24 cellular contexts compared by ENCODE assay signal in genomic region chr5:1736065-1736464, GRCh38.
DNase-seq lines count a peak whose midpoint lies in the region; ATAC-seq and TF ChIP-seq lines count a peak whose summit lies in the region.
"Had no signal": no experiment of that assay in that cellular context is flagged by ENCODE, and none has a peak within 500 bp of the region (broad histone marks: within the 10 kb centered on the region; RNA-seq: fewer than 3 reads in every experiment).

No MANE protein-coding gene starts in this region.

- no peak overlapping the region for H3K27ac Mint-ChIP-seq in activated CD4-positive, alpha-beta T cell treated with anti-CD3 and anti-CD28 coated beads, Interleukin-2, amount 10 ng/mL, durations not matched to agents 7 days and 5 days
- H3K27ac Mint-ChIP-seq in osteocyte (ENCODE audit: unreplicated experiment): no peak overlapping the region
- H3K27ac Mint-ChIP-seq in activated T-helper 17 cell treated with anti-CD3 and anti-CD28 coated beads, Interleukin-2, amount 50 U/mL, for 72 hours: no peak overlapping the region
- H3K27ac Mint-ChIP-seq: B cell; CD8-positive, alpha-beta memory T cell; GM23338; IgD-negative memory B cell had no signal

- no peaks in the 10 kb centered on the region for H3K36me3 Mint-ChIP-seq in activated CD4-positive, alpha-beta T cell treated with anti-CD3 and anti-CD28 coated beads, Interleukin-2, amount 10 ng/mL, durations not matched to agents 7 days and 5 days (ENCODE audit: low read depth)
- peaks cover 4% of the 10 kb centered on the region for H3K36me3 Mint-ChIP-seq in osteocyte (ENCODE audit: unreplicated experiment)
- no peaks in the 10 kb centered on the region for H3K36me3 Mint-ChIP-seq in activated T-helper 17 cell treated with anti-CD3 and anti-CD28 coated beads, Interleukin-2, amount 50 U/mL, for 72 hours (ENCODE audit: low read depth)
- H3K36me3 Mint-ChIP-seq: CD8-positive, alpha-beta memory T cell; IgD-negative memory B cell had no signal

- peak; percentile 1 for DNase-seq in activated CD4-positive, alpha-beta T cell treated with anti-CD3 and anti-CD28 coated beads, Interleukin-2, amount 10 ng/mL, durations not matched to agents 7 days and 5 days
- DNase-seq in activated CD4-positive, alpha-beta T cell treated with anti-CD3 and anti-CD28 coated beads for 1 hour: no peak
- peak; percentile 1 for DNase-seq in stimulated activated CD4-positive, alpha-beta T cell treated with anti-CD3 and anti-CD28 coated beads, Interleukin-4, amount 100 ng/mL, for 24 hours
- DNase-seq in stimulated activated CD4-positive, alpha-beta T cell treated with anti-CD3 and anti-CD28 coated beads, Interleukin-12 subunit alpha, Interleukin-12 subunit beta, amount 100 ng/mL, for 4 hours: no peak
- DNase-seq in osteocyte (ENCODE audit: extremely low spot score, unreplicated experiment) (peak; percentile 71), NCI-H526 (lab: John Stamatoyannopoulos, UW) (no peak)
- DNase-seq: CD8-positive, alpha-beta memory T cell; DMS 273 treated with DMSO at 0.1 percent for 48 hours; DMS79; EL; GDM1; HCEC 1CT; NCI-H1048; NCI-H1694; NCI-H2029 treated with DMSO at 0.1 percent for 48 hours; NCI-H2227 treated with DMSO at 0.1 percent for 48 hours; RPMI8226; SHP77 had no signal

- peaks cover 2% of the 10 kb centered on the region for H3K9me3 Mint-ChIP-seq in activated CD4-positive, alpha-beta T cell treated with anti-CD3 and anti-CD28 coated beads, Interleukin-2, amount 10 ng/mL, durations not matched to agents 7 days and 5 days
- peaks cover 19% of the 10 kb centered on the region for H3K9me3 Mint-ChIP-seq in osteocyte (ENCODE audit: unreplicated experiment)
- no peaks in the 10 kb centered on the region for H3K9me3 Mint-ChIP-seq in activated T-helper 17 cell treated with anti-CD3 and anti-CD28 coated beads, Interleukin-2, amount 50 U/mL, for 72 hours

- ATAC-seq in activated T-helper 17 cell treated with anti-CD3 and anti-CD28 coated beads, Interleukin-2, amount 50 U/mL, for 72 hours (replicated peaks): no peak
- no peak for ATAC-seq in HG02763 (IDR thresholded peaks at IDR 0.05; ENCODE audit: unreplicated experiment)
- ATAC-seq: GM12878, GM23338 had no signal

- H3K27me3 Mint-ChIP-seq in activated CD4-positive, alpha-beta T cell treated with anti-CD3 and anti-CD28 coated beads, Interleukin-2, amount 10 ng/mL, durations not matched to agents 7 days and 5 days: peaks cover 16% of the 10 kb centered on the region
- H3K27me3 Mint-ChIP-seq in osteocyte (ENCODE audit: unreplicated experiment): no peaks in the 10 kb centered on the region
- H3K27me3 Mint-ChIP-seq in activated T-helper 17 cell treated with anti-CD3 and anti-CD28 coated beads, Interleukin-2, amount 50 U/mL, for 72 hours: peaks cover 15% of the 10 kb centered on the region

- no peaks in the 10 kb centered on the region for H3K4me1 Mint-ChIP-seq in activated CD4-positive, alpha-beta T cell treated with anti-CD3 and anti-CD28 coated beads, Interleukin-2, amount 10 ng/mL, durations not matched to agents 7 days and 5 days
- H3K4me1 Mint-ChIP-seq in osteocyte (ENCODE audit: unreplicated experiment): no peaks in the 10 kb centered on the region
- H3K4me1 Mint-ChIP-seq in activated T-helper 17 cell treated with anti-CD3 and anti-CD28 coated beads, Interleukin-2, amount 50 U/mL, for 72 hours: no peaks in the 10 kb centered on the region
- H3K4me1 Mint-ChIP-seq: B cell; CD8-positive, alpha-beta memory T cell; GM23338; IgD-negative memory B cell had no signal

- CTCF ChIA-PET in activated CD4-positive, alpha-beta T cell treated with anti-CD3 and anti-CD28 coated beads, Interleukin-2, amount 10 ng/mL, durations not matched to agents 7 days and 5 days (lab: Charles Lee): no interaction called here

- POLR2A ChIA-PET in activated CD4-positive, alpha-beta T cell treated with anti-CD3 and anti-CD28 coated beads, Interleukin-2, amount 10 ng/mL, durations not matched to agents 7 days and 5 days (lab: Charles Lee): no interaction called here

- no peak for TF ChIP-seq CTCF in osteocyte (IDR thresholded peaks at IDR 0.05)

- no peak overlapping the region for H3K4me3 Mint-ChIP-seq in activated CD4-positive, alpha-beta T cell treated with anti-CD3 and anti-CD28 coated beads, Interleukin-2, amount 10 ng/mL, durations not matched to agents 7 days and 5 days
- H3K4me3 Mint-ChIP-seq in osteocyte (ENCODE audit: unreplicated experiment): no peak overlapping the region
- H3K4me3 Mint-ChIP-seq in activated T-helper 17 cell treated with anti-CD3 and anti-CD28 coated beads, Interleukin-2, amount 50 U/mL, for 72 hours: no peak overlapping the region
- H3K4me3 Mint-ChIP-seq: B cell; CD8-positive, alpha-beta memory T cell; GM23338; IgD-negative memory B cell had no signal

Comparison
In these comparisons a context has a peak if more than half of its experiments do, and no peak if none do; other contexts are left out.
1. DNase-seq: peak in activated CD4-positive, alpha-beta T cell treated with anti-CD3 and anti-CD28 coated beads, Interleukin-2, amount 10 ng/mL, durations not matched to agents 7 days and 5 days (single experiment), stimulated activated CD4-positive, alpha-beta T cell treated with anti-CD3 and anti-CD28 coated beads, Interleukin-4, amount 100 ng/mL, for 24 hours (single experiment) and osteocyte (single experiment); none in activated CD4-positive, alpha-beta T cell treated with anti-CD3 and anti-CD28 coated beads for 1 hour (single experiment), stimulated activated CD4-positive, alpha-beta T cell treated with anti-CD3 and anti-CD28 coated beads, Interleukin-12 subunit alpha, Interleukin-12 subunit beta, amount 100 ng/mL, for 4 hours (single experiment) and NCI-H526 (0 of 2).